In genomic region chr21:38651570-38651969, GRCh38 we compare ENCODE assay signal across 24 cellular contexts.
"Had no signal": no experiment of that assay in that cellular context is flagged by ENCODE, and none has a peak within 500 bp of the region (broad histone marks: within the 10 kb centered on the region; RNA-seq: fewer than 3 reads in every experiment).

No MANE protein-coding gene starts in this region.

- H3K36me3 ChIP-seq: stomach, suprapubic skin, thyroid gland, tibial nerve, transverse colon, upper lobe of left lung, upper lobe of right lung, uterus, vagina had no signal

- H3K27ac ChIP-seq: stomach, suprapubic skin, testis, thyroid gland, tibial nerve, transverse colon, upper lobe of left lung, upper lobe of right lung, uterus, vagina had no signal

- H3K4me3 ChIP-seq: stomach, suprapubic skin, testis, thyroid gland, tibial nerve, transverse colon, upper lobe of left lung, upper lobe of right lung, uterus, vagina had no signal

- ATAC-seq: stimulated activated effector memory CD8-positive, alpha-beta T cell treated with anti-CD3 and anti-CD28 coated beads, Interleukin-12 subunit alpha, Interleukin-12 subunit beta, amount 100 ng/mL, for 72 hours; stimulated activated memory B cell treated with anti-CD40 and anti-IgM and Interleukin-4, amounts not matched to agents 10 μg/mL and 1 μg/mL and 100 μg/mL, for 72 hours; stimulated activated naive B cell treated with anti-CD40 and anti-IgM and Interleukin-4, amounts not matched to agents 10 μg/mL and 1 μg/mL and 100 μg/mL, for 72 hours; stimulated activated naive CD8-positive, alpha-beta T cell treated with anti-CD3 and anti-CD28 coated beads, Interleukin-15, amount 100 ng/mL, for 72 hours; stimulated activated naive CD8-positive, alpha-beta T cell treated with anti-CD3 and anti-CD28 coated beads, Interleukin-15, Interleukin-2, amounts not matched to agents 100 U/mL and 50 U/mL, for 24 hours; upper lobe of right lung had no signal

- H3K4me1 ChIP-seq: stomach, suprapubic skin, testis, thyroid gland, tibial nerve, transverse colon, upper lobe of left lung, upper lobe of right lung, uterus, vagina had no signal

- H3K9me3 ChIP-seq: stomach, suprapubic skin, testis, thyroid gland, tibial nerve, transverse colon, upper lobe of left lung, upper lobe of right lung, uterus, vagina had no signal

- H3K27me3 ChIP-seq: testis, thyroid gland, upper lobe of left lung, upper lobe of right lung, vagina had no signal

- DNase-seq: stimulated activated CD4-positive, alpha-beta T cell treated with anti-CD3 and anti-CD28 coated beads, Interleukin-2, amount 100 ng/mL, for 24 hours; stimulated activated CD4-positive, alpha-beta T cell treated with anti-CD3 and anti-CD28 coated beads, Interleukin-2, amount 100 ng/mL, for 48 hours; stimulated activated CD4-positive, alpha-beta T cell treated with anti-CD3 and anti-CD28 coated beads, Interleukin-4, amount 100 ng/mL, for 1 hour; stimulated activated CD4-positive, alpha-beta T cell treated with anti-CD3 and anti-CD28 coated beads, Interleukin-4, amount 100 ng/mL, for 24 hours; stimulated activated CD4-positive, alpha-beta T cell treated with anti-CD3 and anti-CD28 coated beads, Interleukin-4, amount 100 ng/mL, for 4 hours; stimulated activated CD8-positive, alpha-beta memory T cell treated with anti-CD3 and anti-CD28 coated beads, Interleukin-4, amount 100 ng/mL, for 48 hours; stimulated activated naive B cell treated with anti-CD40 and anti-IgM and Interleukin-4, amounts not matched to agents 10 μg/mL and 1 μg/mL and 100 μg/mL, for 72 hours; stimulated activated naive CD4-positive, alpha-beta T cell; stimulated activated naive CD4-positive, alpha-beta T cell treated with Interleukin-2 at 50 U/mL for 16 hours; stimulated activated naive CD8-positive, alpha-beta T cell treated with anti-CD3 and anti-CD28 coated beads, Interleukin-15, amount 100 ng/mL, for 72 hours; stimulated activated naive CD8-positive, alpha-beta T cell treated with anti-CD3 and anti-CD28 coated beads, Interleukin-15, Interleukin-2, amounts not matched to agents 100 U/mL and 50 U/mL, for 24 hours; stomach; substantia nigra; testis; thyroid gland; transverse colon; upper lobe of left lung; upper lobe of right lung; uterus had no signal
